In the genomic region with DNA sequence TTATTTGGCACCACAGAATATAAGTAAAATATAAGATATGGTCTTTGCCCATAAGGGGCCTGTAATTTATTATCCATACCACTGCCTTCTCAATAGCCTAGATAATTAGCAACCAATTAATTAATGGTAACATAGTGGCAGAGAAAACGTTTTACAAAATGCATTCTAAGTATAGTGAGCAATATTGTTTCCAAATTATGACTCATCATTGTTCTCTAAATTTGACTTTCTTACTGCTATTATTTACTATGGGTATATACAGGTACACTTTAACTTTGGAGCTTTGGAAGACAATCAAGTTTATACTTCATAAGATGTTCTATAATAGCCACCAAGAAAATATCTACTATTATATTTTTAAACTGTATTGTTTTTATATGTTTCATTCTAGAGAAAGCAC, we compare ENCODE assay signal across 1 cellular context.
TF ChIP-seq lines count a peak whose summit lies in the region.

No MANE protein-coding gene starts in this region.

TF ChIP-seq in endothelial cell of umbilical vein, 7 proteins besides CTCF, POLR2A, EP300 and RAD21:
- TF ChIP-seq, protein P1, sequence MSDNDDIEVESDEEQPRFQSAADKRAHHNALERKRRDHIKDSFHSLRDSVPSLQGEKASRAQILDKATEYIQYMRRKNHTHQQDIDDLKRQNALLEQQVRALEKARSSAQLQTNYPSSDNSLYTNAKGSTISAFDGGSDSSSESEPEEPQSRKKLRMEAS (IDR thresholded peaks at IDR 0.05; ENCODE audit: insufficient read depth, insufficient read length): no peak
- TF ChIP-seq EZH2 (IDR thresholded peaks at IDR 0.05; ENCODE audit: borderline replicate concordance, low read depth, low read length, severe bottlenecking) (no peak), POLR2AphosphoS5 (IDR thresholded peaks at IDR 0.05; ENCODE audit: insufficient read depth, low read depth, low read length) (no peak), FOS (IDR thresholded peaks at IDR 0.05; ENCODE audit: borderline replicate concordance, insufficient read depth, low read length) (peak; percentile 30), JUN (IDR thresholded peaks at IDR 0.05; ENCODE audit: borderline replicate concordance, insufficient read depth, insufficient read length, low read depth) (peak; percentile 24), GATA2 (IDR thresholded peaks at IDR 0.05; ENCODE audit: insufficient read depth, insufficient read length, low read depth, low read length) (no peak), MYC (IDR thresholded peaks at IDR 0.05; ENCODE audit: low read depth, low read length) (no peak)
